Comparison of ENCODE assay signal across 1 cellular context in genomic region chr1:1847501-1848289, GRCh38.
TF ChIP-seq lines count a peak whose summit lies in the region.

No MANE protein-coding gene starts in this region.

TF ChIP-seq in K562, 482 proteins besides CTCF, POLR2A, EP300 and RAD21 (continued from another document):
- TF ChIP-seq ZNF449 (CRISPR knock-in tag; IDR thresholded peaks at IDR 0.05) (no peak), RCOR1 (IDR thresholded peaks at IDR 0.05; ENCODE audit: borderline replicate concordance in 1 of 2, low read depth in 2 of 2, low read length in 2 of 2) (no peak), E4F1 (CRISPR knock-in tag; IDR thresholded peaks at IDR 0.05; ENCODE audit: borderline replicate concordance) (no peak), MBD2 (IDR thresholded peaks at IDR 0.05; ENCODE audit: borderline replicate concordance, low read depth) (no peak), DDX20 (tag; IDR thresholded peaks at IDR 0.05; ENCODE audit: low read depth) (no peak), ATF7 (IDR thresholded peaks at IDR 0.05) (no peak), MXI1 (IDR thresholded peaks at IDR 0.05; ENCODE audit: low read depth, low read length) (no peak)
